ENCODE assay signal across 13 cellular contexts in genomic region chr7:92625617-92626016, GRCh38. TPM values are rescaled to one million over a fixed set of nuclear protein-coding genes. Genes with fewer than 3 reads are reported as not detected.
DNase-seq lines count a peak whose midpoint lies in the region; ATAC-seq and TF ChIP-seq lines count a peak whose summit lies in the region.
"Had no signal": no experiment of that assay in that cellular context is flagged by ENCODE, and none has a peak within 500 bp of the region (broad histone marks: within the 10 kb centered on the region; RNA-seq: fewer than 3 reads in every experiment).

No MANE protein-coding gene starts in this region.

- TF ChIP-seq EP300 in SK-N-SH (IDR thresholded peaks at IDR 0.05; ENCODE audit: borderline replicate concordance in 1 of 2, low read depth in 1 of 2, low read length in 1 of 2): peak; percentile 33 to 53; a peak in 2 of 4 replicates

- H3K9me3 Mint-ChIP-seq in MCF 10A (ENCODE audit: unreplicated experiment): no peaks in the 10 kb centered on the region
- H3K9me3 Mint-ChIP-seq in CD14-positive monocyte: peaks cover 0 to 9% (median 5%) of the 10 kb centered on the region in 7 donors
- H3K9me3 Mint-ChIP-seq: neural crest cell had no signal

- peaks cover 31% of the 10 kb centered on the region for H3F3A ChIP-seq in SK-N-SH (replicated peaks; ENCODE audit: insufficient read depth)

- no peaks in the 10 kb centered on the region for H3K36me3 ChIP-seq in breast epithelium
- peaks cover 42 to 63% of the 10 kb centered on the region in 2 experiments for H3K36me3 ChIP-seq in SK-N-SH (replicated peaks in 1 of 2; ENCODE audit: control insufficient read depth in 1 of 2, insufficient read depth in 2 of 2, low read length in 1 of 2)
- H3K36me3 ChIP-seq: upper lobe of right lung had no signal

- H3K79me2 ChIP-seq in SK-N-SH (ENCODE audit: insufficient read depth): peaks cover 95% of the 10 kb centered on the region

- H3K9me2 ChIP-seq in SK-N-SH: no peaks in the 10 kb centered on the region

- H3K4me1 ChIP-seq in breast epithelium: no peaks in the 10 kb centered on the region
- H3K4me1 ChIP-seq in SK-N-SH (ENCODE audit: control insufficient read depth in 1 of 2, insufficient read depth in 2 of 2, low read depth in 1 of 2, low read length in 1 of 2): peaks cover 9 to 30% of the 10 kb centered on the region in 2 experiments

- peak overlapping the region; percentile 6 for H3K27ac Mint-ChIP-seq in MCF 10A (ENCODE audit: low read depth, unreplicated experiment)
- peak overlapping the region in 3 of 7 donors; percentile 7 to 71 (median 54) for H3K27ac Mint-ChIP-seq in CD14-positive monocyte

- CTCF ChIA-PET in MCF 10A (lab: Yijun Ruan, JAX) (interaction anchor here (0.6 to 1.7 kb wide), 2 partner anchors 57 to 207 kb away, joined by 3 read pairs; no protein-coding TSS in a partner anchor), SK-N-SH (lab: Yijun Ruan, JAX) (interaction anchor here (1.0 to 2.5 kb wide), 3 partner anchors 16 to 436 kb away, joined by 3 to 14 read pairs (median 4); no protein-coding TSS in a partner anchor)

- no peak overlapping the region for H3K27ac ChIP-seq in breast epithelium
- peak overlapping the region; percentile 41 to 62; a peak in 3 of 4 replicates for H3K27ac ChIP-seq in SK-N-SH (ENCODE audit: low read depth in 2 of 2, low read length in 1 of 2)
- H3K27ac ChIP-seq: upper lobe of right lung had no signal

- H3K4me1 Mint-ChIP-seq in MCF 10A (ENCODE audit: insufficient read depth, unreplicated experiment) (peaks cover 22% of the 10 kb centered on the region), CD14-positive monocyte (peaks cover 24% of the 10 kb centered on the region)

- H3K9me3 ChIP-seq in breast epithelium (peaks cover 0 to 5% of the 10 kb centered on the region in 2 donors), SK-N-SH (no peaks in the 10 kb centered on the region)
- H3K9me3 ChIP-seq: upper lobe of right lung had no signal

- no TSS peak for BruUV-seq in MCF 10A (replicated peaks; lab: Mats Ljungman, UMichigan)

- no peaks in the 10 kb centered on the region for H3K27me3 ChIP-seq in breast epithelium
- H3K27me3 ChIP-seq in SK-N-SH (ENCODE audit: insufficient read depth): no peaks in the 10 kb centered on the region
- H3K27me3 ChIP-seq: upper lobe of right lung had no signal

- DNase-seq in MCF 10A (ENCODE audit: unreplicated experiment) (no peak), breast epithelium (ENCODE audit: low spot score in 2 of 2) (no peak), SK-N-SH (no peak), dermis blood vessel endothelial cell (peak; percentile 65), CD14-positive monocyte (ENCODE audit: low spot score) (no peak), DMS153 treated with DMSO at 0.1 percent for 48 hours (lab: John Stamatoyannopoulos, UW; ENCODE audit: unreplicated experiment) (no peak)
- DNase-seq: GDM1, NCI-H1930, T1000, upper lobe of right lung had no signal

- no peak for ATAC-seq in GM21717 (IDR thresholded peaks at IDR 0.05; ENCODE audit: unreplicated experiment)
- ATAC-seq in HG03571 (IDR thresholded peaks at IDR 0.05; ENCODE audit: unreplicated experiment): no peak
- ATAC-seq: upper lobe of right lung had no signal

- TF ChIP-seq POLR2A in breast epithelium (IDR thresholded peaks at IDR 0.05): no peak

- POLR2A ChIA-PET in MCF 10A (lab: Yijun Ruan, JAX): interaction anchor here (0.9 to 1.2 kb wide), 2 partner anchors 34 kb away, joined by 3 to 4 read pairs; no protein-coding TSS in a partner anchor
- POLR2A ChIA-PET in SK-N-SH (lab: Yijun Ruan, JAX): no interaction called here

- H3K4me3 ChIP-seq in breast epithelium (no peak overlapping the region), SK-N-SH (ENCODE audit: low read depth in 2 of 2, low read length in 1 of 2) (no peak overlapping the region)
- H3K4me3 ChIP-seq: upper lobe of right lung had no signal

- H3K9ac ChIP-seq in SK-N-SH: peak overlapping the region; percentile 9; the same call in 1 of the 2 replicates

- H3K27me3 Mint-ChIP-seq in MCF 10A (ENCODE audit: insufficient read depth, unreplicated experiment): no peaks in the 10 kb centered on the region
- no peaks in the 10 kb centered on the region for H3K27me3 Mint-ChIP-seq in CD14-positive monocyte (ENCODE audit: low read depth in 3 of 3)

- peaks cover 23% of the 10 kb centered on the region for H3K36me3 Mint-ChIP-seq in MCF 10A (ENCODE audit: insufficient read depth, unreplicated experiment)
- peaks cover 2 to 10% of the 10 kb centered on the region in 2 donors for H3K36me3 Mint-ChIP-seq in CD14-positive monocyte

- H3K4me3 Mint-ChIP-seq in MCF 10A (ENCODE audit: unreplicated experiment) (no peak overlapping the region), CD14-positive monocyte (no peak overlapping the region)
- H3K4me3 Mint-ChIP-seq: neural crest cell had no signal

- peak overlapping the region; percentile 1; the same call in 1 of the 2 replicates for H3K4me2 ChIP-seq in SK-N-SH

- TF ChIP-seq RAD21 in SK-N-SH (IDR thresholded peaks at IDR 0.05; ENCODE audit: low read length): no peak

- no peak for TF ChIP-seq CTCF in MCF 10A (IDR thresholded peaks at IDR 0.05; ENCODE audit: unreplicated experiment)
- TF ChIP-seq CTCF in breast epithelium (IDR thresholded peaks at IDR 0.05): no peak
- TF ChIP-seq CTCF in SK-N-SH (IDR thresholded peaks at IDR 0.05): no peak
- TF ChIP-seq CTCF in CD14-positive monocyte (IDR thresholded peaks at IDR 0.05): no peak

- intact Hi-C loops in MCF 10A (cut with micrococcal nuclease): no loop called here
- intact Hi-C loops in breast epithelium (cut with DNase I; ENCODE audit: low total_unique reads): no loop called here
- intact Hi-C loops in CD14-positive monocyte (cut with micrococcal nuclease): no loop called here

- H2AFZ ChIP-seq in SK-N-SH (ENCODE audit: low read depth): no peak overlapping the region

- H4K20me1 ChIP-seq in SK-N-SH (ENCODE audit: insufficient read depth): no peaks in the 10 kb centered on the region

TF ChIP-seq in SK-N-SH, 30 proteins besides CTCF, POLR2A, EP300 and RAD21:
- TF ChIP-seq POLR2AphosphoS5 (IDR thresholded peaks at IDR 0.05; ENCODE audit: low read depth, low read length): peak; percentile 50; the same call in 1 of the 2 replicates
- peak; percentile 73 for TF ChIP-seq FOSL2 (IDR thresholded peaks at IDR 0.05; ENCODE audit: borderline replicate concordance, low read depth)
- TF ChIP-seq GABPA (IDR thresholded peaks at IDR 0.05; ENCODE audit: low read depth): no peak
- TF ChIP-seq RFX5 (IDR thresholded peaks at IDR 0.05; ENCODE audit: low read length): no peak
- no peak for TF ChIP-seq CHD2 (IDR thresholded peaks at IDR 0.05; ENCODE audit: low read length, partially characterized antibody)
- TF ChIP-seq NFIC (IDR thresholded peaks at IDR 0.05; ENCODE audit: borderline replicate concordance): peak; percentile 28; the same call in 1 of the 2 replicates
- peak; percentile 77 for TF ChIP-seq TCF12 (IDR thresholded peaks at IDR 0.05)
- TF ChIP-seq, protein P1, sequence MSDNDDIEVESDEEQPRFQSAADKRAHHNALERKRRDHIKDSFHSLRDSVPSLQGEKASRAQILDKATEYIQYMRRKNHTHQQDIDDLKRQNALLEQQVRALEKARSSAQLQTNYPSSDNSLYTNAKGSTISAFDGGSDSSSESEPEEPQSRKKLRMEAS (IDR thresholded peaks at IDR 0.05; ENCODE audit: low read depth): no peak
- TF ChIP-seq, protein P2, sequence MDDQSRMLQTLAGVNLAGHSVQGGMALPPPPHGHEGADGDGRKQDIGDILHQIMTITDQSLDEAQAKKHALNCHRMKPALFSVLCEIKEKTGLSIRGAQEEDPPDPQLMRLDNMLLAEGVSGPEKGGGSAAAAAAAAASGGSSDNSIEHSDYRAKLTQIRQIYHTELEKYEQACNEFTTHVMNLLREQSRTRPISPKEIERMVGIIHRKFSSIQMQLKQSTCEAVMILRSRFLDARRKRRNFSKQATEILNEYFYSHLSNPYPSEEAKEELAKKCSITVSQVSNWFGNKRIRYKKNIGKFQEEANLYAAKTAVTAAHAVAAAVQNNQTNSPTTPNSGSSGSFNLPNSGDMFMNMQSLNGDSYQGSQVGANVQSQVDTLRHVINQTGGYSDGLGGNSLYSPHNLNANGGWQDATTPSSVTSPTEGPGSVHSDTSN (IDR thresholded peaks at IDR 0.05): peak; percentile 57
- peak; percentile 39; the same call in 1 of the 2 replicates for TF ChIP-seq TEAD4 (IDR thresholded peaks at IDR 0.05; ENCODE audit: borderline replicate concordance, insufficient read depth)
- no peak for TF ChIP-seq GATA2 (CRISPR knock-in tag; IDR thresholded peaks at IDR 0.05)
- peak; percentile 89 for TF ChIP-seq RXRA (IDR thresholded peaks at IDR 0.05; ENCODE audit: borderline replicate concordance, low read depth)
- peak; percentile 76 for TF ChIP-seq JUND (IDR thresholded peaks at IDR 0.05)

RNA-seq across cellular contexts. Expression of gene FAM133B, which starts 35.4 kb away (rescaled TPM):
- total RNA-seq in MCF 10A (2022) (27.8 and 33.7 TPM in 2 replicates), breast epithelium (10 to 100 TPM; 25.0 to 38.2 (median 30.5) TPM), dermis blood vessel endothelial cell (14.4 and 15.7 TPM in 2 replicates)
- polyA plus RNA-seq in SK-N-SH (2012; rRNA removed) (13.8 and 16.3 TPM in 2 replicates), CD14-positive monocyte (1 to 10 TPM; 5.8 to 9.3 TPM)
- 14.7 and 21.1 TPM in 2 replicates for polyA plus RNA-seq in SK-N-SH (2012; cell fraction: cytosol; rRNA removed)
- 13.0 and 33.6 TPM in 2 replicates for polyA plus RNA-seq in SK-N-SH (2012; cell fraction: nucleus; rRNA removed)

Comparison
In these comparisons a context has a peak if more than half of its experiments do, and no peak if none do; other contexts are left out.
1. H3K27ac ChIP-seq: peak in SK-N-SH (2 of 2); none in breast epithelium (0 of 2).